In the genomic region with DNA sequence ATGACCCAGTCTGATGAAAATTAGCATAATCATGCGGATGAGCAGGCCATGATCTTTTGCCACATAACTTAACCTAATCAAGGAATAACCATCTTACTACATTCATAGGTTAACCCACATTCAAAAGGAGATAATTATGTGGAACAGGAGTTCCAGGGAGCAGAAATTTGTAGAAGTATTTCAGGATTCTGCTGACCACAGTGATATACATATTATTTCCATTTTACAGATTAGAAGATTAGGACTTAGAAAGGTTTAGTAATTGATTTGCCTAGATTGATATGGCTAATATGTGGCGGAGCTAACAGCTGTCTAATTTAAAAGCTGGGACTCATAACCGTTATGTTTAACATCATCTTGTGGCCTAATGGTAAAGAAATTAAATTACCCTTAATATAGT, we compare ENCODE assay signal across 26 cellular contexts.
DNase-seq lines count a peak whose midpoint lies in the region; ATAC-seq, FAIRE-seq and TF ChIP-seq lines count a peak whose summit lies in the region.
"Had no signal": no experiment of that assay in that cellular context is flagged by ENCODE, and none has a peak within 500 bp of the region (broad histone marks: within the 10 kb centered on the region; RNA-seq: fewer than 3 reads in every experiment).

No MANE protein-coding gene starts in this region.

- H3K4me2 ChIP-seq in HepG2 (ENCODE audit: low read depth, low read length) = no peak overlapping the region
- H3K4me2 ChIP-seq: BLaER1 treated with 17β-estradiol and CSF1 and Interleukin-3, amounts not matched to agents 10 nM and 100 nM had no signal

- no peak for ATAC-seq in HepG2
- ATAC-seq in right lobe of liver = no peak
- ATAC-seq in HG02678 (IDR thresholded peaks at IDR 0.05; ENCODE audit: unreplicated experiment) = no peak
- no peak for ATAC-seq in GM21786 (IDR thresholded peaks at IDR 0.05; ENCODE audit: unreplicated experiment)
- ATAC-seq: CD8-positive, alpha-beta T cell; GM12878 had no signal

- TF ChIP-seq EP300 in HepG2 (IDR thresholded peaks at IDR 0.05; ENCODE audit: low read depth in 2 of 2, low read length in 2 of 2) = no peak
- no peak for TF ChIP-seq EP300 in HepG2 (CRISPR knock-in tag; IDR thresholded peaks at IDR 0.05; ENCODE audit: borderline replicate concordance)

- H3K9me3 ChIP-seq in HepG2 (ENCODE audit: low read length) (no peaks in the 10 kb centered on the region), right lobe of liver (no peaks in the 10 kb centered on the region)
- H3K9me3 ChIP-seq: Caco-2 had no signal

- no peaks in the 10 kb centered on the region for H3K27me3 ChIP-seq in HepG2 (ENCODE audit: control insufficient read depth in 1 of 2, insufficient read depth in 2 of 2, low read length in 2 of 2)
- no peaks in the 10 kb centered on the region for H3K27me3 ChIP-seq in right lobe of liver
- H3K27me3 ChIP-seq: BLaER1 treated with 17β-estradiol and CSF1 and Interleukin-3, amounts not matched to agents 10 nM and 100 nM had no signal

- H3K27ac ChIP-seq in HepG2 (ENCODE audit: extremely low read length, insufficient read depth, low read length) = no peak overlapping the region
- H3K27ac ChIP-seq in right lobe of liver = no peak overlapping the region
- H3K27ac ChIP-seq: BLaER1 treated with 17β-estradiol and CSF1 and Interleukin-3, amounts not matched to agents 10 nM and 100 nM; C4-2B had no signal

- no TSS peak for BruUV-seq in HepG2 (replicated peaks; lab: Mats Ljungman, UMichigan)

- H3K9ac ChIP-seq in HepG2 (ENCODE audit: insufficient read depth, low read depth, low read length) = no peak overlapping the region
- H3K9ac ChIP-seq: BLaER1 treated with 17β-estradiol and CSF1 and Interleukin-3, amounts not matched to agents 10 nM and 100 nM had no signal

- CTCF ChIA-PET in HepG2 (lab: Yijun Ruan, JAX; ENCODE audit: low intra/inter-chr PET ratio, low total read pairs) = no interaction called here

- H3K4me3 ChIP-seq in HepG2 (replicated peaks in 1 of 3; ENCODE audit: insufficient read depth in 1 of 3, low read depth in 2 of 3, low read length in 3 of 3) = no peak overlapping the region
- no peak overlapping the region for H3K4me3 ChIP-seq in right lobe of liver
- H3K4me3 ChIP-seq: BLaER1 treated with 17β-estradiol and CSF1 and Interleukin-3, amounts not matched to agents 10 nM and 100 nM; GM12878 had no signal

- WGBS in HepG2 (ENCODE audit: low lambda C conversion rate) = 27% methylated on average over 3 of the region's 3 CpGs
- WGBS in right lobe of liver (ENCODE audit: insufficient coverage, low coverage, low lambda C conversion rate, missing lambda C conversion rate) = 70% methylated on average over 3 of the region's 3 CpGs

- DNase-seq in HepG2 (ENCODE audit: low spot score) (no peak), right lobe of liver (no peak), D721Med (ENCODE audit: insufficient read length, low spot score) (no peak), SK-N-DZ (ENCODE audit: low spot score) (peak; percentile 81)
- DNase-seq: 8988T; AML-193; Caco-2; Calu3; CD4-positive, alpha-beta T cell; CD8-positive, alpha-beta T cell; DMS 273 treated with DMSO at 0.1 percent for 48 hours; DMS153; DMS53; DMS79; DND-41; EL; GDM1 had no signal

- no peaks in the 10 kb centered on the region for H3K36me3 ChIP-seq in HepG2 (replicated peaks in 1 of 2; ENCODE audit: control insufficient read depth in 1 of 2, insufficient read depth in 2 of 2, low read length in 2 of 2)
- H3K36me3 ChIP-seq in right lobe of liver = no peaks in the 10 kb centered on the region
- H3K36me3 ChIP-seq: BLaER1 treated with 17β-estradiol and CSF1 and Interleukin-3, amounts not matched to agents 10 nM and 100 nM had no signal

- no peak for TF ChIP-seq RAD21 in HepG2 (CRISPR knock-in tag; IDR thresholded peaks at IDR 0.05)

- H4K20me1 ChIP-seq in HepG2 (ENCODE audit: insufficient read depth, low read length) = no peaks in the 10 kb centered on the region
- H4K20me1 ChIP-seq: BLaER1 treated with 17β-estradiol and CSF1 and Interleukin-3, amounts not matched to agents 10 nM and 100 nM had no signal

- H3K79me2 ChIP-seq in HepG2 (ENCODE audit: insufficient read depth, low read length) = no peaks in the 10 kb centered on the region

- in situ Hi-C loops in HepG2 (cut with HindIII; ENCODE audit: extremely low pct_ligation_motif_present, low pct_unique_long_range_greater_than_20kb) = no loop called here

- intact Hi-C loops in HepG2 (cut with micrococcal nuclease; ENCODE audit: unreplicated experiment) (no loop called here), right lobe of liver (cut with DNase I) (no loop called here)

- H2AFZ ChIP-seq in HepG2 (ENCODE audit: low read length) = no peak overlapping the region

- H3K4me1 ChIP-seq in HepG2 (ENCODE audit: insufficient read depth, low read length) (no peaks in the 10 kb centered on the region), right lobe of liver (no peaks in the 10 kb centered on the region)
- H3K4me1 ChIP-seq: BLaER1 treated with 17β-estradiol and CSF1 and Interleukin-3, amounts not matched to agents 10 nM and 100 nM; Caco-2 had no signal

- POLR2A ChIA-PET in HepG2 (lab: Yijun Ruan, JAX) = no interaction called here

- TF ChIP-seq POLR2A in HepG2 (IDR thresholded peaks at IDR 0.05; ENCODE audit: insufficient read depth in 1 of 2, low read depth in 2 of 2, low read length in 2 of 2) (no peak), right lobe of liver (IDR thresholded peaks at IDR 0.05) (no peak)

- TF ChIP-seq CTCF in HepG2 (CRISPR knock-in tag; IDR thresholded peaks at IDR 0.05) = no peak
- no peak for TF ChIP-seq CTCF in right lobe of liver (IDR thresholded peaks at IDR 0.05)
- no peak for TF ChIP-seq CTCF in D721Med (IDR thresholded peaks at IDR 0.05; ENCODE audit: insufficient read depth, missing control alignments)

- FAIRE-seq in HepG2 (lab: Jason Lieb, UNC) = no peak
- FAIRE-seq in D721Med (lab: Jason Lieb, UNC) = peak; percentile 53
- FAIRE-seq: A204.1, GM12878, GM12892, GM18507, GM19239 had no signal

TF ChIP-seq in HepG2, 621 proteins besides CTCF, POLR2A, EP300 and RAD21:
- TF ChIP-seq ZNF547 (CRISPR knock-in tag; IDR thresholded peaks at IDR 0.05) = no peak
- TF ChIP-seq MAFK (conservative IDR thresholded peaks at IDR 0.05 in 1 of 2, IDR thresholded peaks at IDR 0.05 in 1 of 2; ENCODE audit: low read length in 2 of 2) = peak; percentile 25 to 71; a peak in 3 of 4 replicates
- peak; percentile 53; the same call in 1 of the 2 replicates for TF ChIP-seq MAFF (IDR thresholded peaks at IDR 0.05; ENCODE audit: low read depth, low read length)
- TF ChIP-seq ETV6 (CRISPR knock-in tag; conservative IDR thresholded peaks at IDR 0.05) = no peak
